Comparison of ENCODE assay signal across 13 cellular contexts in the genomic region with DNA sequence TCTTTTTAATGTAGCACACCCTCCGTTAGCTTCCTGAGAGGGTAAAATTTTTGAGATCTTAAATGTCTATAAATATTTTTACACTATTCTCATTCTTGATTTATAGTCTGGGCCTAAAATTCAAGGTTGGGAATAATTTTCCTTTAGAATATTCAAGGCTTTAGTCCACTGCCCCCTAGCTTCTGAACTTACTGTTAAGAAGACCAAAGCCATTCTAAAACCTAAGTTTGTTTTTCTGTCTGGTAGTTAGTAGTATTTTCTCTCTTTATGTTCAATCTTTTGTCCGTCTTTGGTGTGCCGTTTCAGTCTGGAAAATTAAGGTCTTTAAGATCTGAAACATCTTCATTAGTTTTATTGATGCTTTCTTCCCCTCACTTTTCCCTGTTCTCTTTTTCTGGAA. TPM values are rescaled to one million over a fixed set of nuclear protein-coding genes. Genes with fewer than 3 reads are reported as not detected.
A peak's percentile ranks its signal among the peaks of the same experiment; 100 is the strongest.
DNase-seq lines count a peak whose midpoint lies in the region; ATAC-seq, FAIRE-seq and TF ChIP-seq lines count a peak whose summit lies in the region.
"Had no signal": no experiment of that assay in that cellular context is flagged by ENCODE, and none has a peak within 500 bp of the region (broad histone marks: within the 10 kb centered on the region; RNA-seq: fewer than 3 reads in every experiment).

No MANE protein-coding gene starts in this region.

- FAIRE-seq in GM19239 (lab: Jason Lieb, UNC), result no peak
- FAIRE-seq: keratinocyte had no signal

- H3K4me2 ChIP-seq in SK-N-SH, result no peak overlapping the region

- H3K27me3 ChIP-seq in SK-N-SH (ENCODE audit: insufficient read depth) (no peaks in the 10 kb centered on the region), RWPE2 (ENCODE audit: insufficient read depth, poor library complexity, severe bottlenecking) (no peaks in the 10 kb centered on the region), stomach (no peaks in the 10 kb centered on the region), spleen (replicated peaks in 1 of 7) (peaks cover 0 to 11% (median 0%) of the 10 kb centered on the region in 7 donors)

- no peak overlapping the region for H2AFZ ChIP-seq in SK-N-SH (ENCODE audit: low read depth)

- peaks cover 4% of the 10 kb centered on the region for H3F3A ChIP-seq in SK-N-SH (replicated peaks; ENCODE audit: insufficient read depth)

- TF ChIP-seq CTCF in SK-N-SH (IDR thresholded peaks at IDR 0.05) (peak; percentile 52), RWPE2 (IDR thresholded peaks at IDR 0.05; ENCODE audit: poor library complexity, severe bottlenecking) (peak; percentile 31), stomach (IDR thresholded peaks at IDR 0.05) (peak in 4 of 7 experiments; percentile 7 to 16 (median 12)), spleen (IDR thresholded peaks at IDR 0.05 in 8 of 11, conservative IDR thresholded peaks at IDR 0.05 in 3 of 11) (no peak)

- intact Hi-C loops in stomach (cut with DNase I; ENCODE audit: low total_unique reads), result no loop called here
- intact Hi-C loops in spleen (cut with DNase I; ENCODE audit: low total_unique reads), result no loop called here

- no peak for TF ChIP-seq EP300 in SK-N-SH (IDR thresholded peaks at IDR 0.05; ENCODE audit: borderline replicate concordance in 1 of 2, low read depth in 1 of 2, low read length in 1 of 2)
- TF ChIP-seq EP300 in stomach (IDR thresholded peaks at IDR 0.05), result no peak

- H3K4me3 ChIP-seq in SK-N-SH (ENCODE audit: low read depth in 2 of 2, low read length in 1 of 2), result no peak overlapping the region
- no peak overlapping the region for H3K4me3 ChIP-seq in RWPE2 (ENCODE audit: severe bottlenecking)
- H3K4me3 ChIP-seq in stomach, result no peak overlapping the region
- H3K4me3 ChIP-seq in spleen, result no peak overlapping the region

- DNase-seq in SK-N-SH (no peak), RWPE2 (ENCODE audit: low spot score) (no peak), fibroblast of peridontal ligament (ENCODE audit: extremely low read depth) (peak; percentile 42), stomach (no peak), spleen (no peak), GM19239 (ENCODE audit: insufficient read length, low spot score) (no peak)
- DNase-seq: AML-193, H7, MM.1S, T-helper 2 cell had no signal

- CTCF ChIA-PET in SK-N-SH (lab: Yijun Ruan, JAX), result interaction anchor here (0.8 to 1.9 kb wide), 8 partner anchors 10 to 266 kb away, joined by 3 to 7 read pairs (median 4); no protein-coding TSS in a partner anchor

- H3K27ac ChIP-seq in SK-N-SH (ENCODE audit: low read depth in 2 of 2, low read length in 1 of 2), result no peak overlapping the region
- no peak overlapping the region for H3K27ac ChIP-seq in RWPE2 (ENCODE audit: poor library complexity, severe bottlenecking)
- H3K27ac ChIP-seq in stomach, result no peak overlapping the region
- H3K27ac ChIP-seq in spleen, result no peak overlapping the region

- TF ChIP-seq POLR2A in stomach (IDR thresholded peaks at IDR 0.05) (no peak), spleen (IDR thresholded peaks at IDR 0.05) (no peak)

- H3K9me3 ChIP-seq in SK-N-SH, result no peaks in the 10 kb centered on the region
- no peaks in the 10 kb centered on the region for H3K9me3 ChIP-seq in RWPE2 (ENCODE audit: severe bottlenecking)
- no peaks in the 10 kb centered on the region for H3K9me3 ChIP-seq in stomach
- H3K9me3 ChIP-seq in spleen, result no peaks in the 10 kb centered on the region

- H3K36me3 ChIP-seq in SK-N-SH (replicated peaks in 1 of 2; ENCODE audit: control insufficient read depth in 1 of 2, insufficient read depth in 2 of 2, low read length in 1 of 2), result no peaks in the 10 kb centered on the region
- H3K36me3 ChIP-seq in RWPE2 (ENCODE audit: low read depth), result no peaks in the 10 kb centered on the region
- H3K36me3 ChIP-seq in stomach, result no peaks in the 10 kb centered on the region
- no peaks in the 10 kb centered on the region for H3K36me3 ChIP-seq in spleen

- H3K4me1 ChIP-seq in SK-N-SH (ENCODE audit: control insufficient read depth in 1 of 2, insufficient read depth in 2 of 2, low read depth in 1 of 2, low read length in 1 of 2) (peaks cover 4 to 10% of the 10 kb centered on the region in 2 experiments; a peak in 2 of 4 replicates), RWPE2 (ENCODE audit: insufficient read depth, poor library complexity, severe bottlenecking) (no peaks in the 10 kb centered on the region), stomach (peaks cover 0 to 5% (median 0%) of the 10 kb centered on the region in 4 donors), spleen (no peaks in the 10 kb centered on the region)

- H3K9me2 ChIP-seq in SK-N-SH, result no peaks in the 10 kb centered on the region

- TF ChIP-seq RAD21 in SK-N-SH (IDR thresholded peaks at IDR 0.05; ENCODE audit: low read length), result peak; percentile 36; the same call in 1 of the 2 replicates

- ATAC-seq in SK-N-SH treated with all-trans-retinoic acid at 6 μM for 48 hours (no peak), RWPE2 (ENCODE audit: low read depth) (no peak), GM21423 (IDR thresholded peaks at IDR 0.05; ENCODE audit: unreplicated experiment) (no peak)

- 86% methylated on average over 3 of the region's 3 CpGs for WGBS in SK-N-SH (ENCODE audit: low lambda C conversion rate)
- WGBS in stomach, 5 donors, result 81 to 88% (median 88%) methylated on average over 3 of the region's 3 CpGs
- WGBS in spleen, 5 donors, result 83 to 88% (median 86%) methylated on average over 3 of the region's 3 CpGs

- no peaks in the 10 kb centered on the region for H3K79me2 ChIP-seq in SK-N-SH (ENCODE audit: insufficient read depth)

- no peak overlapping the region for H3K9ac ChIP-seq in SK-N-SH

- POLR2A ChIA-PET in SK-N-SH (lab: Yijun Ruan, JAX), result no interaction called here

- H4K20me1 ChIP-seq in SK-N-SH (ENCODE audit: insufficient read depth), result no peaks in the 10 kb centered on the region

TF ChIP-seq in SK-N-SH, 30 proteins besides CTCF, POLR2A, EP300 and RAD21 (continues in another document):
- TF ChIP-seq FOXM1 (IDR thresholded peaks at IDR 0.05; ENCODE audit: low read depth) (no peak), FOSL2 (IDR thresholded peaks at IDR 0.05; ENCODE audit: borderline replicate concordance, low read depth) (no peak), MEF2A (IDR thresholded peaks at IDR 0.05; ENCODE audit: borderline replicate concordance, low read depth) (no peak), ELF1 (IDR thresholded peaks at IDR 0.05) (no peak)
- TF ChIP-seq, protein P1, sequence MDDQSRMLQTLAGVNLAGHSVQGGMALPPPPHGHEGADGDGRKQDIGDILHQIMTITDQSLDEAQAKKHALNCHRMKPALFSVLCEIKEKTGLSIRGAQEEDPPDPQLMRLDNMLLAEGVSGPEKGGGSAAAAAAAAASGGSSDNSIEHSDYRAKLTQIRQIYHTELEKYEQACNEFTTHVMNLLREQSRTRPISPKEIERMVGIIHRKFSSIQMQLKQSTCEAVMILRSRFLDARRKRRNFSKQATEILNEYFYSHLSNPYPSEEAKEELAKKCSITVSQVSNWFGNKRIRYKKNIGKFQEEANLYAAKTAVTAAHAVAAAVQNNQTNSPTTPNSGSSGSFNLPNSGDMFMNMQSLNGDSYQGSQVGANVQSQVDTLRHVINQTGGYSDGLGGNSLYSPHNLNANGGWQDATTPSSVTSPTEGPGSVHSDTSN (IDR thresholded peaks at IDR 0.05), result no peak
- TF ChIP-seq, protein P2, sequence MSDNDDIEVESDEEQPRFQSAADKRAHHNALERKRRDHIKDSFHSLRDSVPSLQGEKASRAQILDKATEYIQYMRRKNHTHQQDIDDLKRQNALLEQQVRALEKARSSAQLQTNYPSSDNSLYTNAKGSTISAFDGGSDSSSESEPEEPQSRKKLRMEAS (IDR thresholded peaks at IDR 0.05; ENCODE audit: low read depth), result no peak

TF ChIP-seq in SK-N-SH treated with all-trans-retinoic acid at 6 μM for 48 hours, 23 proteins besides CTCF, POLR2A, EP300 and RAD21 (continues in another document):
- TF ChIP-seq ISL1 (CRISPR knock-in tag; IDR thresholded peaks at IDR 0.05) (no peak), RARB (CRISPR knock-in tag; IDR thresholded peaks at IDR 0.05) (no peak), SNAI2 (CRISPR knock-in tag; IDR thresholded peaks at IDR 0.05) (no peak), BACH2 (CRISPR knock-in tag; IDR thresholded peaks at IDR 0.05; ENCODE audit: borderline replicate concordance) (no peak), TCF4 (CRISPR knock-in tag; IDR thresholded peaks at IDR 0.05; ENCODE audit: borderline replicate concordance) (no peak), ARNTL (CRISPR knock-in tag; IDR thresholded peaks at IDR 0.05; ENCODE audit: borderline replicate concordance, low read depth) (no peak), CREB5 (CRISPR knock-in tag; IDR thresholded peaks at IDR 0.05; ENCODE audit: low read depth) (no peak)
- TF ChIP-seq, protein P3, sequence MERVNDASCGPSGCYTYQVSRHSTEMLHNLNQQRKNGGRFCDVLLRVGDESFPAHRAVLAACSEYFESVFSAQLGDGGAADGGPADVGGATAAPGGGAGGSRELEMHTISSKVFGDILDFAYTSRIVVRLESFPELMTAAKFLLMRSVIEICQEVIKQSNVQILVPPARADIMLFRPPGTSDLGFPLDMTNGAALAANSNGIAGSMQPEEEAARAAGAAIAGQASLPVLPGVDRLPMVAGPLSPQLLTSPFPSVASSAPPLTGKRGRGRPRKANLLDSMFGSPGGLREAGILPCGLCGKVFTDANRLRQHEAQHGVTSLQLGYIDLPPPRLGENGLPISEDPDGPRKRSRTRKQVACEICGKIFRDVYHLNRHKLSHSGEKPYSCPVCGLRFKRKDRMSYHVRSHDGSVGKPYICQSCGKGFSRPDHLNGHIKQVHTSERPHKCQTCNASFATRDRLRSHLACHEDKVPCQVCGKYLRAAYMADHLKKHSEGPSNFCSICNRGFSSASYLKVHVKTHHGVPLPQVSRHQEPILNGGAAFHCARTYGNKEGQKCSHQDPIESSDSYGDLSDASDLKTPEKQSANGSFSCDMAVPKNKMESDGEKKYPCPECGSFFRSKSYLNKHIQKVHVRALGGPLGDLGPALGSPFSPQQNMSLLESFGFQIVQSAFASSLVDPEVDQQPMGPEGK (CRISPR knock-in tag; IDR thresholded peaks at IDR 0.05; ENCODE audit: borderline replicate concordance), result no peak

RNA-seq across cellular contexts. Expression of gene OSBPL6, which starts 14.5 kb away (rescaled TPM):
- polyA plus RNA-seq in SK-N-SH (2012; rRNA removed) (2.7 and 3.3 TPM in 2 replicates), stomach (1 to 10 TPM in 1 of 3 donors, under 1 TPM in 2; 0.31 to 1.1 (median 0.85) TPM), spleen (under 1 TPM; 0.13 to 0.30 (median 0.13) TPM)
- polyA plus RNA-seq in SK-N-SH (2012; cell fraction: cytosol; rRNA removed), result 2.6 and 3.0 TPM in 2 replicates
- 2.7 and 4.6 TPM in 2 replicates for polyA plus RNA-seq in SK-N-SH (2012; cell fraction: nucleus; rRNA removed)
- total RNA-seq in stomach (10 to 100 TPM in 1 of 5 donors, 1 to 10 TPM in 2, under 1 TPM in 2; 0.29 to 77.6 (median 1.5) TPM), spleen (1 to 10 TPM; 1.2 to 2.2 (median 1.6) TPM)

Comparison
In these comparisons a context has a peak if more than half of its experiments do, and no peak if none do; other contexts are left out.
1. CTCF ChIP-seq: peak in SK-N-SH (single experiment), RWPE2 (single experiment) and stomach (4 of 7); none in spleen (0 of 11).